In the genomic region with DNA sequence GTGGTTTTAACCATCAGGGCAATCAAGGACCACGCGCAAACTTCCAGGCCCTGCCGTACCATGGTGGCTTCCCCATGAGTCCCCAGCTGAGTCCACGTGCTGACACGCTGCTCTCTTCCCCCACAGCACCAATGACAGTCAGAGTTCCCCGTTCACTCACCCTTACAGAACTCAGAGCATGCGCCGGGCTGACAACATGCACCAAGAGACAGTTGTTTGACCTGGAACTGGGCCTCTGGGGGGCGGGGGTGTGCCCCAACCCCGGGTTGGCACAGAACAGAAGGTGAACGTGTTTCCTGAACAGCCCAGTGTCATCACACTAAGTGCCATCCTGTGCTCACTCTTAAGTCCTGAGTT, we compare ENCODE assay signal across 9 cellular contexts. TPM values are rescaled to one million over a fixed set of nuclear protein-coding genes. Genes with fewer than 3 reads are reported as not detected.
A peak's percentile ranks its signal among the peaks of the same experiment; 100 is the strongest.
DNase-seq lines count a peak whose midpoint lies in the region; ATAC-seq and TF ChIP-seq lines count a peak whose summit lies in the region.
"Had no signal": no experiment of that assay in that cellular context is flagged by ENCODE, and none has a peak within 500 bp of the region (broad histone marks: within the 10 kb centered on the region; RNA-seq: fewer than 3 reads in every experiment).

No MANE protein-coding gene starts in this region.

- CTCF ChIA-PET in CD8-positive, alpha-beta T cell (lab: Charles Lee) = no interaction called here
- CTCF ChIA-PET in naive thymus-derived CD4-positive, alpha-beta T cell (lab: Charles Lee) = no interaction called here
- CTCF ChIA-PET in PC-3 (lab: Charles Lee) = no interaction called here

- no peaks in the 10 kb centered on the region for H3K9me2 ChIP-seq in PC-3 (replicated peaks; ENCODE audit: low read length)

- H3K27me3 ChIP-seq in CD8-positive, alpha-beta T cell (ENCODE audit: insufficient read depth, low read length) = no peaks in the 10 kb centered on the region
- H3K27me3 ChIP-seq in naive thymus-derived CD4-positive, alpha-beta T cell (ENCODE audit: control insufficient read depth in 2 of 2, insufficient read depth in 2 of 2, low read length in 2 of 2) = no peaks in the 10 kb centered on the region
- no peaks in the 10 kb centered on the region for H3K27me3 ChIP-seq in osteoblast (ENCODE audit: insufficient read depth, low read length)
- H3K27me3 ChIP-seq in PC-3 (ENCODE audit: low read length) = no peaks in the 10 kb centered on the region
- H3K27me3 ChIP-seq: left lung had no signal

- POLR2A ChIA-PET in CD8-positive, alpha-beta T cell (lab: Charles Lee) = interaction anchor here (0.7 kb wide), 1 partner anchor 9 kb away, joined by 5 read pairs; no protein-coding TSS in a partner anchor
- POLR2A ChIA-PET in naive thymus-derived CD4-positive, alpha-beta T cell (lab: Charles Lee) = no interaction called here
- POLR2A ChIA-PET in PC-3 (lab: Charles Lee; ENCODE audit: unreplicated experiment) = no interaction called here

- H2AFZ ChIP-seq in osteoblast (ENCODE audit: low read length) (no peak overlapping the region), PC-3 (ENCODE audit: low read length) (no peak overlapping the region)

- H3K36me3 Mint-ChIP-seq in CD8-positive, alpha-beta T cell = peaks cover 52% of the 10 kb centered on the region
- H3K36me3 Mint-ChIP-seq in naive thymus-derived CD4-positive, alpha-beta T cell = peaks cover 5 to 48% (median 26%) of the 10 kb centered on the region in 5 donors

- no peaks in the 10 kb centered on the region for H3K9me3 Mint-ChIP-seq in CD8-positive, alpha-beta T cell
- no peaks in the 10 kb centered on the region for H3K9me3 Mint-ChIP-seq in naive thymus-derived CD4-positive, alpha-beta T cell

- H3K27me3 Mint-ChIP-seq in CD8-positive, alpha-beta T cell (ENCODE audit: low read depth) = no peaks in the 10 kb centered on the region
- H3K27me3 Mint-ChIP-seq in naive thymus-derived CD4-positive, alpha-beta T cell = no peaks in the 10 kb centered on the region

- H4K20me1 ChIP-seq in osteoblast (ENCODE audit: insufficient read depth, low read length) (peaks cover 36% of the 10 kb centered on the region), PC-3 (ENCODE audit: low read length) (no peaks in the 10 kb centered on the region)

- no peaks in the 10 kb centered on the region for H3K9me3 ChIP-seq in CD8-positive, alpha-beta T cell (ENCODE audit: low read length)
- H3K9me3 ChIP-seq in naive thymus-derived CD4-positive, alpha-beta T cell (ENCODE audit: control insufficient read depth in 2 of 3, low read length in 3 of 3) = no peaks in the 10 kb centered on the region
- H3K9me3 ChIP-seq in osteoblast (ENCODE audit: low read depth, low read length) = no peaks in the 10 kb centered on the region
- no peaks in the 10 kb centered on the region for H3K9me3 ChIP-seq in PC-3 (ENCODE audit: low read length)
- H3K9me3 ChIP-seq: left lung had no signal

- no peak overlapping the region for H3K27ac ChIP-seq in CD8-positive, alpha-beta T cell (ENCODE audit: low read depth, low read length)
- no peak overlapping the region for H3K27ac ChIP-seq in naive thymus-derived CD4-positive, alpha-beta T cell (ENCODE audit: low read depth, low read length)
- H3K27ac ChIP-seq in osteoblast (ENCODE audit: low read depth, low read length) (no peak overlapping the region), PC-3 (ENCODE audit: low read length) (no peak overlapping the region)

- no peaks in the 10 kb centered on the region for H3K36me3 ChIP-seq in CD8-positive, alpha-beta T cell (ENCODE audit: insufficient read depth, low read length)
- no peaks in the 10 kb centered on the region for H3K36me3 ChIP-seq in naive thymus-derived CD4-positive, alpha-beta T cell (ENCODE audit: control insufficient read depth in 2 of 3, insufficient read depth in 3 of 3, low read length in 3 of 3)
- H3K36me3 ChIP-seq in osteoblast (ENCODE audit: insufficient read depth, low read length) = no peaks in the 10 kb centered on the region
- H3K36me3 ChIP-seq in PC-3 (ENCODE audit: low read depth, low read length) = no peaks in the 10 kb centered on the region
- H3K36me3 ChIP-seq: left lung had no signal

- peaks cover 68% of the 10 kb centered on the region for H3K4me1 ChIP-seq in CD8-positive, alpha-beta T cell (ENCODE audit: insufficient read depth, low read length)
- H3K4me1 ChIP-seq in naive thymus-derived CD4-positive, alpha-beta T cell (ENCODE audit: control insufficient read depth in 2 of 2, insufficient read depth in 2 of 2, low read length in 2 of 2) = peaks cover 7 to 52% of the 10 kb centered on the region in 2 donors
- H3K4me1 ChIP-seq in osteoblast (ENCODE audit: insufficient read depth, low read length) (peaks cover 41% of the 10 kb centered on the region), PC-3 (ENCODE audit: insufficient read depth, low read length) (peaks cover 3% of the 10 kb centered on the region; the same call in 1 of the 2 replicates)

- no peak overlapping the region for H3K4me2 ChIP-seq in osteoblast (ENCODE audit: insufficient read depth, low read length)
- H3K4me2 ChIP-seq in PC-3 (ENCODE audit: low read length) = no peak overlapping the region

- peak overlapping the region; percentile 26 for H3K4me3 Mint-ChIP-seq in CD8-positive, alpha-beta T cell
- H3K4me3 Mint-ChIP-seq in naive thymus-derived CD4-positive, alpha-beta T cell = peak overlapping the region in 8 of 10 donors; percentile 9 to 93 (median 40)

- H3K9ac ChIP-seq in PC-3 (ENCODE audit: low read length) = no peak overlapping the region

- DNase-seq in CD8-positive, alpha-beta T cell = peak in 4 of 7 experiments; percentile 11 to 65 (median 20)
- DNase-seq in Kasumi-1 (lab: John Stamatoyannopoulos, UW) (peak; percentile 21 to 30), osteoblast (ENCODE audit: insufficient read length, low spot score, missing footprints) (no peak), SK-N-DZ (ENCODE audit: low spot score) (no peak), PC-3 (no peak)
- peak in 4 of 9 donors; percentile 15 to 32 (median 18) for DNase-seq in naive thymus-derived CD4-positive, alpha-beta T cell
- DNase-seq in effector CD8-positive, alpha-beta T cell (lab: John Stamatoyannopoulos, UW) = no peak

- intact Hi-C loops in CD8-positive, alpha-beta T cell (cut with DNase I, micrococcal nuclease) = no loop called here
- intact Hi-C loops in naive thymus-derived CD4-positive, alpha-beta T cell (cut with micrococcal nuclease) = loop anchor here in 1 of 2 donors (1.0 kb wide), 1 partner anchor 8 kb away; no protein-coding TSS in a partner anchor
- intact Hi-C loops in PC-3 (cut with micrococcal nuclease) = no loop called here

- ATAC-seq in CD8-positive, alpha-beta T cell = peak; percentile 83
- ATAC-seq in GM19372 (IDR thresholded peaks at IDR 0.05; ENCODE audit: low read depth, unreplicated experiment) (peak; percentile 73), PC-3 (no peak)
- ATAC-seq in naive thymus-derived CD4-positive, alpha-beta T cell = peak; percentile 72
- ATAC-seq: left lung had no signal

- peaks cover 91% of the 10 kb centered on the region for H3K4me1 Mint-ChIP-seq in CD8-positive, alpha-beta T cell (ENCODE audit: low read depth)
- peaks cover 85 to 100% (median 98%) of the 10 kb centered on the region in 7 donors for H3K4me1 Mint-ChIP-seq in naive thymus-derived CD4-positive, alpha-beta T cell

- peak overlapping the region; percentile 78 for H3K27ac Mint-ChIP-seq in CD8-positive, alpha-beta T cell
- H3K27ac Mint-ChIP-seq in naive thymus-derived CD4-positive, alpha-beta T cell = peak overlapping the region in 7 of 9 donors; percentile 10 to 70 (median 16)

- no peaks in the 10 kb centered on the region for H3F3A ChIP-seq in PC-3 (ENCODE audit: low read length, unreplicated experiment)

- no peak for TF ChIP-seq CTCF in CD8-positive, alpha-beta T cell (IDR thresholded peaks at IDR 0.05)
- TF ChIP-seq CTCF in osteoblast (IDR thresholded peaks at IDR 0.05; ENCODE audit: extremely low read depth, low read depth, low read length) (no peak), PC-3 (conservative IDR thresholded peaks at IDR 0.05; ENCODE audit: low read depth, low read length) (no peak)

- BruUV-seq in PC-3 (replicated peaks; lab: Mats Ljungman, UMichigan) = no TSS peak

- H3K4me3 ChIP-seq in CD8-positive, alpha-beta T cell (ENCODE audit: low read depth, low read length) = no peak overlapping the region
- H3K4me3 ChIP-seq in naive thymus-derived CD4-positive, alpha-beta T cell (ENCODE audit: low read length) = no peak overlapping the region
- H3K4me3 ChIP-seq in osteoblast (ENCODE audit: insufficient read depth, low read length) = no peak overlapping the region
- H3K4me3 ChIP-seq in PC-3 (ENCODE audit: low read length) = no peak overlapping the region
- H3K4me3 ChIP-seq: left lung had no signal

- peaks cover 95% of the 10 kb centered on the region for H3K79me2 ChIP-seq in osteoblast (ENCODE audit: insufficient read depth, low read length)
- peaks cover 17% of the 10 kb centered on the region for H3K79me2 ChIP-seq in PC-3 (ENCODE audit: low read length)

RNA-seq across cellular contexts. Expression of a gene that starts 29.4 kb away (rescaled TPM):
- 1 to 10 TPM; 7.9 to 9.3 TPM for total RNA-seq in CD8-positive, alpha-beta T cell
- total RNA-seq in naive thymus-derived CD4-positive, alpha-beta T cell = 10 to 100 TPM; 31.2 to 86.3 (median 75.0) TPM
- 10 to 100 TPM; 83.5 to 87.0 TPM for polyA plus RNA-seq in naive thymus-derived CD4-positive, alpha-beta T cell
- total RNA-seq in osteoblast (43.0 and 43.8 TPM in 2 replicates), PC-3 (2014; rRNA removed) (7.7 TPM in 2 replicates)
- polyA plus RNA-seq in SK-N-DZ (2014; cell fraction: cytosol; rRNA removed) = 2.2 and 4.8 TPM in 2 replicates
- 2.2 and 2.7 TPM in 2 replicates for polyA plus RNA-seq in SK-N-DZ (2014; cell fraction: nucleus; rRNA removed)

Comparison
In these comparisons a context has a peak if more than half of its experiments do, and no peak if none do; other contexts are left out.
1. DNase-seq: peak in CD8-positive, alpha-beta T cell (4 of 7) and Kasumi-1 (2 of 2); none in effector CD8-positive, alpha-beta T cell (single experiment), osteoblast (single experiment), SK-N-DZ (single experiment) and PC-3 (single experiment).